Comparison of ENCODE assay signal across 12 cellular contexts in the genomic region with DNA sequence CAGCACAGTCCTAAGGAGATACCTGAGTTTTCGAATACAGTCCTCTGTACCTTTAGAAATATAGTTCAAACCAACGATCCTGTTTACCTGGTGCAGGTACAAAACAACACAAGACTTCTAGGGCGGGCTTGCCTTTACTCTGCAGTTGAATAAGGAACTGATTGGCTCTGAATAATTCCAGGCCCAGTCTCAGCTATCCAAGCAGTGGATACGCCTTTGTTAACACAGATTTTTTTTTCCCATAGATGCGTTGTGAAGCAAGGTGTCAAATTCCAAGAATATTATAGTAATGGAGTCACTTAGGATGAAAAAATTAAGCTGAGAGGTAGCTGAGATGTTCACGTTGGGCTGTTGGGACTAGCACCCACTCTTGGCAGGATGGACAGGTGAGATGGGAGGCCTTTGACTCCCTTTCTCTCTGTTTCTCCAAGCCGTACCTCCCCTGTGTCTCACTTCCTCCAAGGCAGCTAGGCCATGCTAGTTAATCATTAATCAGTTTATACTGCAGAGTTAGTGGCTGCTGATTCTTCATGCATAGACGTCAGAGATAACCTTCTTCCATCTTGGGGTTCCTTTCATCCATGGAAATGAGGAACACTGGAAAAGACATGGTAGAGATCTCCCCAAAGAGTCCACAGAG.
DNase-seq lines count a peak whose midpoint lies in the region; ATAC-seq and TF ChIP-seq lines count a peak whose summit lies in the region.
"Had no signal": no experiment of that assay in that cellular context is flagged by ENCODE, and none has a peak within 500 bp of the region (broad histone marks: within the 10 kb centered on the region; RNA-seq: fewer than 3 reads in every experiment).

No MANE protein-coding gene starts in this region.

- intact Hi-C loops in left ventricle myocardium inferior (cut with micrococcal nuclease), result no loop called here

- no peak overlapping the region for H3K27ac ChIP-seq in lung (ENCODE audit: low read depth in 1 of 2, low read length in 1 of 2)
- no peak overlapping the region for H3K27ac ChIP-seq in left ventricle myocardium inferior (replicated peaks)
- H3K27ac ChIP-seq: KMS-11 had no signal

- H3K4me1 ChIP-seq in lung (ENCODE audit: control insufficient read depth in 2 of 2, insufficient read depth in 2 of 2, low read length in 2 of 2), result no peaks in the 10 kb centered on the region
- peaks cover 9% of the 10 kb centered on the region for H3K4me1 ChIP-seq in left ventricle myocardium inferior

- no peak for TF ChIP-seq CTCF in lung (IDR thresholded peaks at IDR 0.05; ENCODE audit: control extremely low read depth, extremely low read depth)
- no peak for TF ChIP-seq CTCF in left ventricle myocardium inferior (IDR thresholded peaks at IDR 0.05; ENCODE audit: borderline replicate concordance)

- no peaks in the 10 kb centered on the region for H3K36me3 ChIP-seq in lung (ENCODE audit: control insufficient read depth in 2 of 2, insufficient read depth in 2 of 2, low read length in 2 of 2)
- H3K36me3 ChIP-seq in left ventricle myocardium inferior, result no peaks in the 10 kb centered on the region

- WGBS in lung, 2 donors, result 78 to 84% methylated on average over 8 of the region's 8 CpGs

- H3K27me3 ChIP-seq in lung (ENCODE audit: control insufficient read depth, insufficient read depth), result no peaks in the 10 kb centered on the region
- H3K27me3 ChIP-seq in left ventricle myocardium inferior (ENCODE audit: low read depth), result no peaks in the 10 kb centered on the region

- no peaks in the 10 kb centered on the region for H3K9me3 ChIP-seq in lung (ENCODE audit: control insufficient read depth in 2 of 2, insufficient read depth in 1 of 2, low read length in 1 of 2)
- H3K9me3 ChIP-seq in left ventricle myocardium inferior (replicated peaks), result no peaks in the 10 kb centered on the region

- ATAC-seq in GM18858 (IDR thresholded peaks at IDR 0.05; ENCODE audit: unreplicated experiment) (peak; percentile 90), GM21825 (IDR thresholded peaks at IDR 0.05; ENCODE audit: unreplicated experiment) (peak; percentile 96), HG03442 (IDR thresholded peaks at IDR 0.05; ENCODE audit: unreplicated experiment) (peak; percentile 68), lung (ENCODE audit: insufficient read depth, low FRiP score) (peak; percentile 21)

- H3K4me3 ChIP-seq in lung, result no peak overlapping the region
- no peak overlapping the region for H3K4me3 ChIP-seq in left ventricle myocardium inferior

- DNase-seq in lung (ENCODE audit: low spot score) (no peak), HCEC 1CT (no peak), left ventricle myocardium inferior (no peak), NCI-H2081 (lab: John Stamatoyannopoulos, UW) (no peak)
- no peak for DNase-seq in stimulated activated CD4-positive, alpha-beta T cell treated with anti-CD3 and anti-CD28 coated beads, Interleukin-2, amount 100 ng/mL, for 48 hours
- DNase-seq: CD4-positive, CD25-positive, alpha-beta regulatory T cell; NK-92 treated with Interleukin-12 subunit alpha and Interleukin-12 subunit beta, amount 100 ng/mL, for 24 hours; T1000 had no signal

Comparison
In these comparisons a context has a peak if more than half of its experiments do, and no peak if none do; other contexts are left out.
1. ATAC-seq: peak in every context shown above with its lines; median percentile 96 in GM21825; 90 in GM18858; 68 in HG03442; 21 in lung.